2 cellular contexts compared by ENCODE assay signal in genomic region chr2:227493524-227493923, GRCh38.
TF ChIP-seq lines count a peak whose summit lies in the region.

No MANE protein-coding gene starts in this region.

TF ChIP-seq in IMR-90, 13 proteins besides CTCF, POLR2A, EP300 and RAD21:
- TF ChIP-seq MAZ (IDR thresholded peaks at IDR 0.05; ENCODE audit: borderline replicate concordance, low read depth, low read length): no peak
- no peak for TF ChIP-seq BHLHE40 (IDR thresholded peaks at IDR 0.05; ENCODE audit: low read depth, low read length)
- no peak for TF ChIP-seq MXI1 (IDR thresholded peaks at IDR 0.05; ENCODE audit: borderline replicate concordance, low read depth, low read length)
- TF ChIP-seq SMC3 (IDR thresholded peaks at IDR 0.05; ENCODE audit: low read depth, low read length): no peak
- TF ChIP-seq RCOR1 (IDR thresholded peaks at IDR 0.05; ENCODE audit: insufficient replicate concordance, low read length): no peak
- no peak for TF ChIP-seq NFE2L2 (IDR thresholded peaks at IDR 0.05; ENCODE audit: low read depth, low read length)
- no peak for TF ChIP-seq USF2 (IDR thresholded peaks at IDR 0.05; ENCODE audit: low read depth, low read length)
- no peak for TF ChIP-seq RFX5 (IDR thresholded peaks at IDR 0.05; ENCODE audit: low read depth, low read length)

TF ChIP-seq in H1, 55 proteins besides CTCF, POLR2A, EP300 and RAD21:
- TF ChIP-seq NANOG (IDR thresholded peaks at IDR 0.05; ENCODE audit: insufficient read depth, low read depth, low read length, poor library complexity, severe bottlenecking): peak; percentile 28
- no peak for TF ChIP-seq KDM1A (IDR thresholded peaks at IDR 0.05; ENCODE audit: borderline replicate concordance, low read length)
- TF ChIP-seq E2F6 (IDR thresholded peaks at IDR 0.05): no peak
